Comparison of ENCODE assay signal across 22 cellular contexts in genomic region chr17:22463110-22463850, GRCh38.
"Had no signal": no experiment of that assay in that cellular context is flagged by ENCODE, and none has a peak within 500 bp of the region (broad histone marks: within the 10 kb centered on the region; RNA-seq: fewer than 3 reads in every experiment).

No MANE protein-coding gene starts in this region.

- H3K36me3 ChIP-seq: lower lobe of right lung, prostate gland, spleen, thoracic aorta had no signal

- ATAC-seq: activated CD4-positive, alpha-beta T cell treated with anti-CD3 and anti-CD28 coated beads for 36 hours; foreskin keratinocyte; lower lobe of right lung; naive thymus-derived CD4-positive, alpha-beta T cell had no signal

- H3K27me3 ChIP-seq: foreskin keratinocyte, spleen had no signal

- H3K4me3 ChIP-seq: lower lobe of right lung, prostate gland, spleen, thoracic aorta had no signal

- DNase-seq: activated B cell treated with CpG ODN at 0.5 μM for 24 hours; activated CD4-positive, alpha-beta T cell treated with anti-CD3 and anti-CD28 coated beads for 36 hours; activated CD4-positive, alpha-beta T cell treated with anti-CD3 and anti-CD28 coated beads, Interleukin-2, amount 50 U/mL, for 4 hours; activated CD8-positive, alpha-beta memory T cell treated with anti-CD3 and anti-CD28 coated beads for 24 hours; activated CD8-positive, alpha-beta memory T cell treated with anti-CD3 and anti-CD28 coated beads, Interleukin-2, amount 50 U/mL, for 4 hours; activated naive CD4-positive, alpha-beta T cell treated with Interleukin-2 at 50 U/mL for 16 hours; activated naive CD8-positive, alpha-beta T cell treated with anti-CD3 and anti-CD28 coated beads for 36 hours; activated T-cell treated with anti-CD3 and anti-CD28 coated beads, Interleukin-2, amount 50 U/mL, for 24 hours; effector memory CD4-positive, alpha-beta T cell; foreskin keratinocyte; kidney; lower lobe of right lung; naive thymus-derived CD4-positive, alpha-beta T cell; occipital lobe; spleen; stimulated activated CD4-positive, alpha-beta T cell treated with anti-CD3 and anti-CD28 coated beads, Interleukin-4, amount 100 ng/mL, for 1 hour; stimulated activated naive CD4-positive, alpha-beta T cell; T-helper 9 cell had no signal

- FAIRE-seq: astrocyte, colon, kidney had no signal
